In the genomic region with DNA sequence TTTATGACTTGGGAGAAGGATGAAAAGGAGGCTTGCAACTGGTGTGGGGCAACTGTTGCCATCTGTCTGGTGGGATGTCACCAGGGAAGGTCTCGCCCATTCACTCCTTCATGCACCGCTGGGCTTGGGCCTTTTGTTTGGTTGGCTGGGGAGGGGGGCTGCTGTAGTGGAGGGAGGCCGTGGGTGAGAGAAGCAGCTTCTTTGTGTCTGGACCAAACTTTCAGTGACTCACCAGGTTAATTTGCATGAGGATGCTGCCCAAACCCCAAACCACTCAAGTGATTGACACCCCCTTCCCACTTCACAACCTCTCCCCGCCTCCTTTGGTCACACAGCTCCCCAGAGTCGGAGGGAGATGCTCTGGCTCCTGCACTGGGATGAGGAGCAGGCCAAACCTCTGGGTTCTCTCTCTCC, we compare ENCODE assay signal across 1 cellular context.
TF ChIP-seq lines count a peak whose summit lies in the region.

No MANE protein-coding gene starts in this region.

TF ChIP-seq in WTC11, 78 proteins besides CTCF, POLR2A, EP300 and RAD21 (continued from another document):
- TF ChIP-seq, protein P1, sequence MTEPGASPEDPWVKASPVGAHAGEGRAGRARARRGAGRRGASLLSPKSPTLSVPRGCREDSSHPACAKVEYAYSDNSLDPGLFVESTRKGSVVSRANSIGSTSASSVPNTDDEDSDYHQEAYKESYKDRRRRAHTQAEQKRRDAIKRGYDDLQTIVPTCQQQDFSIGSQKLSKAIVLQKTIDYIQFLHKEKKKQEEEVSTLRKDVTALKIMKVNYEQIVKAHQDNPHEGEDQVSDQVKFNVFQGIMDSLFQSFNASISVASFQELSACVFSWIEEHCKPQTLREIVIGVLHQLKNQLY (CRISPR knock-in tag; IDR thresholded peaks at IDR 0.05) = no peak
- TF ChIP-seq FOXP1 (CRISPR knock-in tag; IDR thresholded peaks at IDR 0.05; ENCODE audit: borderline replicate concordance) (no peak), ZNF121 (CRISPR knock-in tag; IDR thresholded peaks at IDR 0.05) (no peak), KAT7 (CRISPR knock-in tag; IDR thresholded peaks at IDR 0.05; ENCODE audit: borderline replicate concordance) (no peak), HMGA2 (CRISPR knock-in tag; IDR thresholded peaks at IDR 0.05) (no peak), ZSCAN18 (CRISPR knock-in tag; IDR thresholded peaks at IDR 0.05) (no peak)
- TF ChIP-seq, protein P2, sequence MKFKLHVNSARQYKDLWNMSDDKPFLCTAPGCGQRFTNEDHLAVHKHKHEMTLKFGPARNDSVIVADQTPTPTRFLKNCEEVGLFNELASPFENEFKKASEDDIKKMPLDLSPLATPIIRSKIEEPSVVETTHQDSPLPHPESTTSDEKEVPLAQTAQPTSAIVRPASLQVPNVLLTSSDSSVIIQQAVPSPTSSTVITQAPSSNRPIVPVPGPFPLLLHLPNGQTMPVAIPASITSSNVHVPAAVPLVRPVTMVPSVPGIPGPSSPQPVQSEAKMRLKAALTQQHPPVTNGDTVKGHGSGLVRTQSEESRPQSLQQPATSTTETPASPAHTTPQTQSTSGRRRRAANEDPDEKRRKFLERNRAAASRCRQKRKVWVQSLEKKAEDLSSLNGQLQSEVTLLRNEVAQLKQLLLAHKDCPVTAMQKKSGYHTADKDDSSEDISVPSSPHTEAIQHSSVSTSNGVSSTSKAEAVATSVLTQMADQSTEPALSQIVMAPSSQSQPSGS (CRISPR knock-in tag; IDR thresholded peaks at IDR 0.05; ENCODE audit: borderline replicate concordance, low read depth) = no peak
- TF ChIP-seq, protein P3, sequence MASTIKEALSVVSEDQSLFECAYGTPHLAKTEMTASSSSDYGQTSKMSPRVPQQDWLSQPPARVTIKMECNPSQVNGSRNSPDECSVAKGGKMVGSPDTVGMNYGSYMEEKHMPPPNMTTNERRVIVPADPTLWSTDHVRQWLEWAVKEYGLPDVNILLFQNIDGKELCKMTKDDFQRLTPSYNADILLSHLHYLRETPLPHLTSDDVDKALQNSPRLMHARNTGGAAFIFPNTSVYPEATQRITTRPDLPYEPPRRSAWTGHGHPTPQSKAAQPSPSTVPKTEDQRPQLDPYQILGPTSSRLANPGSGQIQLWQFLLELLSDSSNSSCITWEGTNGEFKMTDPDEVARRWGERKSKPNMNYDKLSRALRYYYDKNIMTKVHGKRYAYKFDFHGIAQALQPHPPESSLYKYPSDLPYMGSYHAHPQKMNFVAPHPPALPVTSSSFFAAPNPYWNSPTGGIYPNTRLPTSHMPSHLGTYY (CRISPR knock-in tag; IDR thresholded peaks at IDR 0.05) = no peak
